In genomic region chr13:24080134-24080533, GRCh38 we compare ENCODE assay signal across 33 cellular contexts.
"Had no signal": no experiment of that assay in that cellular context is flagged by ENCODE, and none has a peak within 500 bp of the region (broad histone marks: within the 10 kb centered on the region; RNA-seq: fewer than 3 reads in every experiment).

No MANE protein-coding gene starts in this region.

- H3K27me3 ChIP-seq: adrenal gland, body of pancreas, breast epithelium, cardiac muscle cell, colonic mucosa, gastroesophageal sphincter, heart right ventricle had no signal

- DNase-seq: activated CD4-positive, alpha-beta memory T cell treated with anti-CD3 and anti-CD28 coated beads for 36 hours; activated CD4-positive, alpha-beta T cell treated with anti-CD3 and anti-CD28 coated beads for 36 hours; activated CD4-positive, alpha-beta T cell treated with anti-CD3 and anti-CD28 coated beads, Interleukin-2, amount 10 ng/mL, durations not matched to agents 24 days and 14 days; activated CD4-positive, CD25-positive, alpha-beta regulatory T cell; activated CD4-positive, CD25-positive, alpha-beta regulatory T cell treated with anti-CD3 and anti-CD28 coated beads, Interleukin-2, amount 50 U/mL, for 72 hours; activated CD8-positive, alpha-beta memory T cell treated with anti-CD3 and anti-CD28 coated beads, Interleukin-2, amount 10 ng/mL, durations not matched to agents 7 days and 5 days; activated CD8-positive, alpha-beta memory T cell treated with anti-CD3 and anti-CD28 coated beads, Interleukin-2, amount 50 U/mL, for 4 hours; activated CD8-positive, alpha-beta T cell treated with anti-CD3 and anti-CD28 coated beads, Interleukin-2, amount 10 ng/mL, durations not matched to agents 7 days and 5 days; activated effector memory CD4-positive, alpha-beta T cell treated with anti-CD3 and anti-CD28 coated beads, Interleukin-2, amount 50 U/mL, for 16 hours; activated naive CD4-positive, alpha-beta T cell treated with anti-CD3 and anti-CD28 coated beads for 36 hours; activated naive CD8-positive, alpha-beta T cell treated with anti-CD3 and anti-CD28 coated beads for 36 hours; activated naive CD8-positive, alpha-beta T cell treated with anti-CD3 and anti-CD28 coated beads, Interleukin-2, amount 50 U/mL, for 24 hours; activated T-cell treated with anti-CD3 and anti-CD28 coated beads, Interleukin-2, amount 50 U/mL, for 1 hour; activated T-cell treated with anti-CD3 and anti-CD28 coated beads, Interleukin-2, amount 50 U/mL, for 48 hours; adrenal gland; amygdala; aorta; body of pancreas; central memory CD4-positive, alpha-beta T cell; cerebellar nuclear complex; colonic mucosa; effector CD8-positive, alpha-beta T cell; foreskin melanocyte; heart right ventricle; T-helper 1 cell; T-helper 17 cell had no signal

- H3K36me3 ChIP-seq: adrenal gland, breast epithelium, cardiac muscle cell, colonic mucosa, gastroesophageal sphincter, heart right ventricle had no signal

- H3K4me3 ChIP-seq: adrenal gland, body of pancreas, breast epithelium, cardiac muscle cell, colonic mucosa, gastroesophageal sphincter, heart right ventricle had no signal

- H3K4me1 ChIP-seq: breast epithelium had no signal

- H3K36me3 Mint-ChIP-seq: activated CD4-positive, alpha-beta memory T cell treated with anti-CD3 and anti-CD28 coated beads for 36 hours; activated CD8-positive, alpha-beta memory T cell treated with anti-CD3 and anti-CD28 coated beads, Interleukin-2, amount 10 ng/mL, durations not matched to agents 7 days and 5 days; activated naive CD4-positive, alpha-beta T cell treated with anti-CD3 and anti-CD28 coated beads, Interleukin-2, amount 50 U/mL, for 24 hours; activated naive CD8-positive, alpha-beta T cell treated with anti-CD3 and anti-CD28 coated beads for 36 hours had no signal

- H3K9me3 ChIP-seq: adrenal gland, body of pancreas, breast epithelium, colonic mucosa, gastroesophageal sphincter, heart right ventricle had no signal

- H3K27me3 Mint-ChIP-seq: activated CD4-positive, alpha-beta T cell treated with anti-CD3 and anti-CD28 coated beads for 36 hours; activated naive CD4-positive, alpha-beta T cell treated with anti-CD3 and anti-CD28 coated beads, Interleukin-2, amount 50 U/mL, for 24 hours had no signal

- H3K27ac ChIP-seq: adrenal gland, body of pancreas, breast epithelium, cardiac muscle cell, colonic mucosa, gastroesophageal sphincter, heart right ventricle had no signal

- H3K9me3 Mint-ChIP-seq: activated CD4-positive, alpha-beta memory T cell treated with anti-CD3 and anti-CD28 coated beads for 36 hours; activated CD4-positive, alpha-beta T cell treated with anti-CD3 and anti-CD28 coated beads, Interleukin-2, amount 10 ng/mL, durations not matched to agents 24 days and 14 days; activated naive CD4-positive, alpha-beta T cell treated with anti-CD3 and anti-CD28 coated beads for 36 hours; activated naive CD4-positive, alpha-beta T cell treated with anti-CD3 and anti-CD28 coated beads, Interleukin-2, amount 50 U/mL, for 24 hours; activated naive CD8-positive, alpha-beta T cell treated with anti-CD3 and anti-CD28 coated beads for 36 hours; activated naive CD8-positive, alpha-beta T cell treated with anti-CD3 and anti-CD28 coated beads, Interleukin-2, amount 50 U/mL, for 24 hours; activated T-helper 1 cell treated with anti-CD3 and anti-CD28 coated beads, Interleukin-12 subunit alpha, Interleukin-12 subunit beta, Interleukin-2, Interleukin-4 antibody, amounts not matched to agents 30 ng/mL and 10 ng/mL and 1 ng/mL, durations not matched to agents 14 hours and 24 hours and 36 hours; activated T-helper 2 cell treated with anti-CD3 and anti-CD28 coated beads, Interferon-gamma antibody, Interleukin-2, Interleukin-4, amounts not matched to agents 10 μg/mL and 5 μg/mL and 100 μg/mL, durations not matched to agents 14 hours and 24 hours and 36 hours; T-helper 2 cell treated with Interferon-gamma antibody and Interleukin-4, amounts not matched to agents 5 μg/mL and 100 μg/mL, for 36 hours had no signal

- H3K4me1 Mint-ChIP-seq: activated CD4-positive, alpha-beta T cell treated with anti-CD3 and anti-CD28 coated beads for 36 hours; activated naive CD8-positive, alpha-beta T cell treated with anti-CD3 and anti-CD28 coated beads for 36 hours had no signal

- H3K27ac Mint-ChIP-seq: activated CD4-positive, alpha-beta memory T cell treated with anti-CD3 and anti-CD28 coated beads for 36 hours; activated CD4-positive, alpha-beta T cell treated with anti-CD3 and anti-CD28 coated beads for 36 hours; activated CD4-positive, alpha-beta T cell treated with anti-CD3 and anti-CD28 coated beads, Interleukin-2, amount 10 ng/mL, durations not matched to agents 24 days and 14 days; activated CD8-positive, alpha-beta memory T cell treated with anti-CD3 and anti-CD28 coated beads, Interleukin-2, amount 10 ng/mL, durations not matched to agents 7 days and 5 days; activated CD8-positive, alpha-beta T cell treated with anti-CD3 and anti-CD28 coated beads, Interleukin-2, amount 10 ng/mL, durations not matched to agents 7 days and 5 days; activated naive CD4-positive, alpha-beta T cell treated with anti-CD3 and anti-CD28 coated beads for 36 hours; activated naive CD4-positive, alpha-beta T cell treated with anti-CD3 and anti-CD28 coated beads, Interleukin-2, amount 50 U/mL, for 24 hours; activated naive CD8-positive, alpha-beta T cell treated with anti-CD3 and anti-CD28 coated beads for 36 hours; activated naive CD8-positive, alpha-beta T cell treated with anti-CD3 and anti-CD28 coated beads, Interleukin-2, amount 50 U/mL, for 24 hours; activated T-helper 1 cell treated with anti-CD3 and anti-CD28 coated beads, Interleukin-12 subunit alpha, Interleukin-12 subunit beta, Interleukin-2, Interleukin-4 antibody, amounts not matched to agents 30 ng/mL and 10 ng/mL and 1 ng/mL, durations not matched to agents 14 hours and 24 hours and 36 hours; activated T-helper 2 cell treated with anti-CD3 and anti-CD28 coated beads, Interferon-gamma antibody, Interleukin-2, Interleukin-4, amounts not matched to agents 10 μg/mL and 5 μg/mL and 100 μg/mL, durations not matched to agents 14 hours and 24 hours and 36 hours; T-helper 17 cell; T-helper 2 cell treated with Interferon-gamma antibody and Interleukin-4, amounts not matched to agents 5 μg/mL and 100 μg/mL, for 36 hours had no signal

- H3K4me3 Mint-ChIP-seq: activated CD4-positive, alpha-beta memory T cell treated with anti-CD3 and anti-CD28 coated beads for 36 hours; activated CD4-positive, alpha-beta T cell treated with anti-CD3 and anti-CD28 coated beads for 36 hours; activated CD4-positive, alpha-beta T cell treated with anti-CD3 and anti-CD28 coated beads, Interleukin-2, amount 10 ng/mL, durations not matched to agents 24 days and 14 days; activated CD8-positive, alpha-beta memory T cell treated with anti-CD3 and anti-CD28 coated beads, Interleukin-2, amount 10 ng/mL, durations not matched to agents 7 days and 5 days; activated CD8-positive, alpha-beta T cell treated with anti-CD3 and anti-CD28 coated beads, Interleukin-2, amount 10 ng/mL, durations not matched to agents 7 days and 5 days; activated naive CD4-positive, alpha-beta T cell treated with anti-CD3 and anti-CD28 coated beads for 36 hours; activated naive CD4-positive, alpha-beta T cell treated with anti-CD3 and anti-CD28 coated beads, Interleukin-2, amount 50 U/mL, for 24 hours; activated naive CD8-positive, alpha-beta T cell treated with anti-CD3 and anti-CD28 coated beads for 36 hours; activated naive CD8-positive, alpha-beta T cell treated with anti-CD3 and anti-CD28 coated beads, Interleukin-2, amount 50 U/mL, for 24 hours; activated T-helper 1 cell treated with anti-CD3 and anti-CD28 coated beads, Interleukin-12 subunit alpha, Interleukin-12 subunit beta, Interleukin-2, Interleukin-4 antibody, amounts not matched to agents 30 ng/mL and 10 ng/mL and 1 ng/mL, durations not matched to agents 14 hours and 24 hours and 36 hours; T-helper 17 cell; T-helper 2 cell treated with Interferon-gamma antibody and Interleukin-4, amounts not matched to agents 5 μg/mL and 100 μg/mL, for 36 hours had no signal
